ENCODE assay signal across 8 cellular contexts in the genomic region with DNA sequence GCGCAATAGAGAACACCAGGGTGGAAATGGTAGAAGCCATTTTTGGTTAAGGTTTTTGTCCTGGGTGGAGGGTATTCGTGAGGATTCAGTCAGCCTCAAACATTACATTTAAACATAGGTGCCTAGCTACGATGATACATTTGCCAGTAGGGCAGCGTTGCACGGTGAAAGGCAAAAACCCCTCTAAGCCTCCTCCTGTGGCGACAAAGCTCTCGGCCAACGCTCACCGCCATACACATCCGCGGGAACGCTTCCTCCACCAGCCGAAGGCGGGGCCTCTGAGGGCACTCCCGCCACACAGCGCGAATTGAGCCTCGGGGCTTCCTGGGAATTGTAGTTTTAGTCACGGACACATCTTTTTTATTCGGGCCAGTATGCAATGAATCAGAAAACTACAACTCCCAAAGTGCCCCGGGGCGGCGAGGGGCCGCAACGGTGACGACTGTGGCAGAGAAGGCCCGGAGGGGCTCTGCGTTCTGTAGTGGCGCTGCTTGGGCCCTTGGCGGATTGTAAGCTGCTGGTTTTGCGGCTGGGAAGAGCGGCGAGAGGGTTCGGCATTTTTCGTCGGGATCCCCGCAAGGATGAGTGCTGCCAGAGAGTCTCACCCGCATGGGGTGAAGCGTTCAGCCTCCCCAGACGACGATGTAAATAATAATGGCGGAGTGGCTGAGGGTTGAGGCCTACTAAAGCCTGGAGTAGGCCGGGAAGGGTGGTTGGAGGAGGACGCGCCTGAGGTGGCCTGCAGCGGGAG. TPM values are rescaled to one million over a fixed set of nuclear protein-coding genes. Genes with fewer than 3 reads are reported as not detected.
A peak's percentile ranks its signal among the peaks of the same experiment; 100 is the strongest.
DNase-seq lines count a peak whose midpoint lies in the region; ATAC-seq and TF ChIP-seq lines count a peak whose summit lies in the region.

Gene C11orf58, plus strand, starts transcription at position 450 of the 751 bp plus-strand sequence. Its CDS starts 132 bp downstream, at position 582.

- peaks cover 21% of the 10 kb centered on the region for H3K4me1 Mint-ChIP-seq in activated B cell treated with CpG ODN at 0.5 μM for 24 hours
- H3K4me1 Mint-ChIP-seq in immature natural killer cell: peaks cover 20 to 26% of the 10 kb centered on the region in 2 donors

- ATAC-seq in HG03196 (IDR thresholded peaks at IDR 0.05; ENCODE audit: unreplicated experiment): peak; percentile 99
- peak; percentile 97 for ATAC-seq in activated B cell treated with CpG ODN at 0.5 μM for 24 hours (ENCODE audit: low read depth)

- H3K27ac Mint-ChIP-seq in activated B cell treated with CpG ODN at 0.5 μM for 24 hours (no peak within 1 kb of the TSS), immature natural killer cell (peak within 1 kb of the TSS in 2 of 6 donors; percentile 52 to 89)

- H3K27me3 Mint-ChIP-seq in activated B cell treated with CpG ODN at 0.5 μM for 24 hours: no peaks in the 10 kb centered on the region
- peaks cover 0 to 2% (median 0%) of the 10 kb centered on the region in 3 donors for H3K27me3 Mint-ChIP-seq in immature natural killer cell (ENCODE audit: low read depth in 3 of 3)

- CTCF ChIA-PET in activated B cell treated with CpG ODN at 0.5 μM for 24 hours (lab: Charles Lee): no interaction called here

- POLR2A ChIA-PET in activated B cell treated with CpG ODN at 0.5 μM for 24 hours (lab: Charles Lee): interaction anchor here (0.6 to 3.9 kb wide), 10 partner anchors 12 to 1789 kb away, joined by 3 to 29 read pairs (median 4); partner anchors contain the start of genes NUCB2, PIK3C2A and RPS13

- H3K36me3 Mint-ChIP-seq in activated B cell treated with CpG ODN at 0.5 μM for 24 hours (ENCODE audit: low read depth) (peaks cover 23% of the 10 kb centered on the region), immature natural killer cell (peaks cover 0 to 4% (median 0%) of the 10 kb centered on the region in 3 donors)

- peak; percentile 96 for TF ChIP-seq POLR2A in GM18951 (IDR thresholded peaks at IDR 0.05; ENCODE audit: extremely low read depth, insufficient read depth, insufficient read length)

- peak; percentile 93 for DNase-seq in AG08395 (ENCODE audit: low spot score)
- peak; percentile 99 for DNase-seq in NCI-H345 (lab: John Stamatoyannopoulos, UW)
- DNase-seq in activated B cell treated with CpG ODN at 0.5 μM for 24 hours: peak; percentile 86
- peak; percentile 74 to 99 (median 95) for DNase-seq in caudate nucleus (lab: John Stamatoyannopoulos, UW)
- peak; percentile 96 to 97 (median 96) for DNase-seq in immature natural killer cell
- peak; percentile 92 for DNase-seq in smooth muscle cell of the brain vasculature (ENCODE audit: low read depth, low spot score)

- TF ChIP-seq CTCF in activated B cell treated with CpG ODN at 0.5 μM for 24 hours (IDR thresholded peaks at IDR 0.05): no peak

- H3K27ac ChIP-seq in caudate nucleus (ENCODE audit: low read depth, low read length): peak within 1 kb of the TSS; percentile 97

- in situ Hi-C loops in GM18951 (cut with MboI; ENCODE audit: low sequenced_read_pairs, unreplicated experiment): no loop called here

- H3K9me3 Mint-ChIP-seq in activated B cell treated with CpG ODN at 0.5 μM for 24 hours: no peaks in the 10 kb centered on the region
- H3K9me3 Mint-ChIP-seq in immature natural killer cell: no peaks in the 10 kb centered on the region

- intact Hi-C loops in activated B cell treated with CpG ODN at 0.5 μM for 24 hours (cut with micrococcal nuclease): loop anchor here (1.0 to 10.0 kb wide), 11 partner anchors 132 to 1896 kb away; partner anchors contain the start of genes NUCB2, PIK3C2A, RPS13 and SAAL1

- peak within 1 kb of the TSS; percentile 74 for H3K4me3 Mint-ChIP-seq in activated B cell treated with CpG ODN at 0.5 μM for 24 hours
- peak within 1 kb of the TSS in 4 of 5 donors; percentile 67 to 79 (median 74) for H3K4me3 Mint-ChIP-seq in immature natural killer cell

RNA-seq across cellular contexts. Expression of gene C11orf58, which starts in this region (rescaled TPM):
- 112 and 130 TPM in 2 replicates for total RNA-seq in activated B cell treated with CpG ODN at 0.5 μM for 24 hours
- 100 to 1,000 TPM; 166 to 212 (median 179) TPM for polyA plus RNA-seq in immature natural killer cell

Comparison
In these comparisons a context has a peak if more than half of its experiments do, and no peak if none do; other contexts are left out.
1. Peak in every context shown above with its lines: DNase-seq, ATAC-seq and H3K27ac ChIP-seq.